Comparison of ENCODE assay signal across 8 cellular contexts in genomic region chr18:5543854-5544389, GRCh38. TPM values are rescaled to one million over a fixed set of nuclear protein-coding genes. Genes with fewer than 3 reads are reported as not detected.
DNase-seq lines count a peak whose midpoint lies in the region; ATAC-seq, FAIRE-seq and TF ChIP-seq lines count a peak whose summit lies in the region.

Gene EPB41L3 (minus strand): TSS chr18:5543997. CDS start chr18:5489183, 54,814 bp downstream.

- WGBS in mesendoderm (ENCODE audit: extremely low coverage, insufficient coverage, low lambda C conversion rate) = no CpG with 5 or more reads among the region's 43 CpGs

- FAIRE-seq in D721Med (lab: Jason Lieb, UNC) (no peak), endothelial cell of umbilical vein (lab: Jason Lieb, UNC) (peak; percentile 21)

- ATAC-seq in upper lobe of right lung (peak; percentile 86), GM18520 (IDR thresholded peaks at IDR 0.05; ENCODE audit: unreplicated experiment) (no peak), GM21529 (IDR thresholded peaks at IDR 0.05; ENCODE audit: unreplicated experiment) (no peak)

- H3K79me2 ChIP-seq in endothelial cell of umbilical vein (ENCODE audit: control insufficient read depth, insufficient read depth, low read length) = peaks cover 47% of the 10 kb centered on the region
- peaks cover 4% of the 10 kb centered on the region for H3K79me2 ChIP-seq in mesendoderm (ENCODE audit: control insufficient read depth, insufficient read depth, low read length)

- intact Hi-C loops in endothelial cell of umbilical vein (cut with micrococcal nuclease) = loop anchor here (2.0 to 10.0 kb wide), 4 partner anchors 27 to 469 kb away; no protein-coding TSS in a partner anchor
- intact Hi-C loops in upper lobe of right lung (cut with DNase I) = no loop called here

- peak within 1 kb of the TSS; percentile 89 for H3K23ac ChIP-seq in mesendoderm (ENCODE audit: low read length)

- no peaks in the 10 kb centered on the region for H3K79me1 ChIP-seq in mesendoderm (ENCODE audit: low read length)

- H3K4ac ChIP-seq in mesendoderm (ENCODE audit: low read depth, low read length) = peak within 1 kb of the TSS; percentile 95

- POLR2A ChIA-PET in endothelial cell of umbilical vein (lab: Charles Lee) = no interaction called here

- peak within 1 kb of the TSS; percentile 85 for H2BK5ac ChIP-seq in mesendoderm (ENCODE audit: low read length)

- peak within 1 kb of the TSS; percentile 92 for H3K9ac ChIP-seq in endothelial cell of umbilical vein (replicated peaks; ENCODE audit: extremely low read depth, insufficient read depth, low read length)
- H3K9ac ChIP-seq in mesendoderm (ENCODE audit: low read length) = peak within 1 kb of the TSS; percentile 90

- no peak for TF ChIP-seq CTCF in D721Med (IDR thresholded peaks at IDR 0.05; ENCODE audit: insufficient read depth, missing control alignments)
- TF ChIP-seq CTCF in endothelial cell of umbilical vein (IDR thresholded peaks at IDR 0.05; ENCODE audit: extremely low read depth in 1 of 2, insufficient read depth in 1 of 2, low read depth in 1 of 2, low read length in 2 of 2) = no peak
- TF ChIP-seq CTCF in upper lobe of right lung (IDR thresholded peaks at IDR 0.05) = no peak

- H4K20me1 ChIP-seq in endothelial cell of umbilical vein (replicated peaks; ENCODE audit: control insufficient read depth, extremely low read depth, insufficient read depth, low read length) = peaks cover 3% of the 10 kb centered on the region

- no peaks in the 10 kb centered on the region for H3K27me3 ChIP-seq in endothelial cell of umbilical vein (ENCODE audit: control insufficient read depth in 2 of 2, insufficient read depth in 2 of 2, low read length in 2 of 2)
- H3K27me3 ChIP-seq in mesendoderm (ENCODE audit: insufficient read depth, low read length, poor library complexity) = no peaks in the 10 kb centered on the region
- no peaks in the 10 kb centered on the region for H3K27me3 ChIP-seq in upper lobe of right lung

- peak; percentile 68 for TF ChIP-seq POLR2A in endothelial cell of umbilical vein (IDR thresholded peaks at IDR 0.05; ENCODE audit: low read depth, low read length)

- BruUV-seq in endothelial cell of umbilical vein (replicated peaks; lab: Mats Ljungman, UMichigan) = no TSS peak

- no peak within 1 kb of the TSS for H4K5ac ChIP-seq in mesendoderm (ENCODE audit: low read length)

- dilution Hi-C loops in endothelial cell of umbilical vein (cut with MboI; ENCODE audit: extremely low pct_ligation_motif_present, low sequenced_read_pairs) = no loop called here

- H3K18ac ChIP-seq in mesendoderm (ENCODE audit: low read length) = peak within 1 kb of the TSS; percentile 77

- peak within 1 kb of the TSS; percentile 85 to 93 (median 90) for H3K4me3 ChIP-seq in endothelial cell of umbilical vein (replicated peaks in 1 of 3; ENCODE audit: insufficient read depth in 1 of 3, low read depth in 1 of 3, low read length in 3 of 3)
- H3K4me3 ChIP-seq in mesendoderm (ENCODE audit: low read length) = peak within 1 kb of the TSS; percentile 73
- H3K4me3 ChIP-seq in upper lobe of right lung = peak within 1 kb of the TSS; percentile 55

- no peak within 1 kb of the TSS for H2AK5ac ChIP-seq in mesendoderm (ENCODE audit: low read length)

- peak; percentile 38 for DNase-seq in D721Med (ENCODE audit: insufficient read length, low spot score)
- DNase-seq in NOMO-1 (lab: John Stamatoyannopoulos, UW; ENCODE audit: unreplicated experiment in 2 of 2) = peak; percentile 24 to 44
- peak; percentile 61 for DNase-seq in endothelial cell of umbilical vein (ENCODE audit: low read depth, low spot score)
- DNase-seq in mesendoderm = peak; percentile 69
- peak; percentile 78 for DNase-seq in upper lobe of right lung
- no peak for DNase-seq in middle frontal gyrus (ENCODE audit: extremely low spot score, low spot score)

- H3K36me3 ChIP-seq in endothelial cell of umbilical vein (ENCODE audit: control insufficient read depth in 2 of 2, extremely low read depth in 1 of 2, insufficient read depth in 2 of 2, low read length in 2 of 2) (no peaks in the 10 kb centered on the region), mesendoderm (ENCODE audit: control insufficient read depth, insufficient read depth, low read length) (no peaks in the 10 kb centered on the region), upper lobe of right lung (no peaks in the 10 kb centered on the region)

- no peak within 1 kb of the TSS for H4K8ac ChIP-seq in mesendoderm (ENCODE audit: low read depth, low read length)

- H2BK120ac ChIP-seq in mesendoderm (ENCODE audit: low read depth, low read length) = peak within 1 kb of the TSS; percentile 86

- CTCF ChIA-PET in endothelial cell of umbilical vein (lab: Charles Lee) = interaction anchor here (0.9 to 1.8 kb wide), 6 partner anchors 8 to 347 kb away, joined by 3 to 22 read pairs (median 3); no protein-coding TSS in a partner anchor

- H3K4me1 ChIP-seq in endothelial cell of umbilical vein (ENCODE audit: control insufficient read depth, extremely low read depth, insufficient read depth, low read length) (peaks cover 17% of the 10 kb centered on the region), mesendoderm (ENCODE audit: control insufficient read depth, low read depth, low read length) (peaks cover 2% of the 10 kb centered on the region), upper lobe of right lung (peaks cover 6% of the 10 kb centered on the region)

- no peaks in the 10 kb centered on the region for H3K9me1 ChIP-seq in endothelial cell of umbilical vein (replicated peaks; ENCODE audit: control insufficient read depth, extremely low read depth, insufficient read depth, low read length)

- H3K9me3 ChIP-seq in endothelial cell of umbilical vein (replicated peaks; ENCODE audit: control insufficient read depth, insufficient read depth, low read length) (no peaks in the 10 kb centered on the region), upper lobe of right lung (no peaks in the 10 kb centered on the region)

- H3K27ac ChIP-seq in endothelial cell of umbilical vein (ENCODE audit: insufficient read depth, low read depth, low read length) (peak within 1 kb of the TSS; percentile 81), mesendoderm (ENCODE audit: low read depth, low read length) (peak within 1 kb of the TSS; percentile 82), upper lobe of right lung (peak within 1 kb of the TSS; percentile 48)

- H3K4me2 ChIP-seq in endothelial cell of umbilical vein (ENCODE audit: insufficient read depth, low read length) (peak within 1 kb of the TSS; percentile 95), mesendoderm (ENCODE audit: low read length) (peak within 1 kb of the TSS; percentile 76)

- peak within 1 kb of the TSS; percentile 93 for H3K56ac ChIP-seq in mesendoderm (ENCODE audit: low read length)

- H2BK15ac ChIP-seq in mesendoderm (replicated peaks; ENCODE audit: low read depth) = peak within 1 kb of the TSS; percentile 46

- H2AFZ ChIP-seq in endothelial cell of umbilical vein (ENCODE audit: low read depth, low read length) = peak within 1 kb of the TSS; percentile 99

TF ChIP-seq in endothelial cell of umbilical vein, 7 proteins besides CTCF, POLR2A, EP300 and RAD21:
- no peak for TF ChIP-seq POLR2AphosphoS5 (IDR thresholded peaks at IDR 0.05; ENCODE audit: insufficient read depth, low read depth, low read length)
- no peak for TF ChIP-seq MYC (IDR thresholded peaks at IDR 0.05; ENCODE audit: low read depth, low read length)
- no peak for TF ChIP-seq FOS (IDR thresholded peaks at IDR 0.05; ENCODE audit: borderline replicate concordance, insufficient read depth, low read length)
- TF ChIP-seq MAX (IDR thresholded peaks at IDR 0.05; ENCODE audit: insufficient read depth, insufficient read length) = no peak

RNA-seq across cellular contexts. Expression of gene EPB41L3, which starts in this region (rescaled TPM):
- 114 and 154 TPM in 2 replicates for total RNA-seq in endothelial cell of umbilical vein
- 29.5 and 38.9 TPM in 2 replicates for polyA plus RNA-seq in endothelial cell of umbilical vein
- polyA plus RNA-seq in endothelial cell of umbilical vein (2011; cell fraction: cytosol; rRNA removed) = 54.0 and 54.4 TPM in 2 replicates
- polyA plus RNA-seq in endothelial cell of umbilical vein (2011; cell fraction: nucleus; rRNA removed) = 97.6 and 143 TPM in 2 replicates
- 131 and 136 TPM in 2 replicates for polyA plus RNA-seq in endothelial cell of umbilical vein (2012)
- polyA minus RNA-seq in endothelial cell of umbilical vein = 98.9 and 114 TPM in 2 replicates
- polyA minus RNA-seq in endothelial cell of umbilical vein (2011; cell fraction: cytosol; rRNA and poly(A)+ RNA removed) = not detected
- 141 and 155 TPM in 2 replicates for polyA minus RNA-seq in endothelial cell of umbilical vein (2011; cell fraction: nucleus; rRNA and poly(A)+ RNA removed)
- 26.7 TPM for polyA plus RNA-seq in mesendoderm (2013, experiment 1 of 2)
- 26.2 TPM for polyA plus RNA-seq in mesendoderm (2013, experiment 2 of 2)
- total RNA-seq in upper lobe of right lung = 68.9 TPM
